1 cellular context compared by ENCODE assay signal in the genomic region with DNA sequence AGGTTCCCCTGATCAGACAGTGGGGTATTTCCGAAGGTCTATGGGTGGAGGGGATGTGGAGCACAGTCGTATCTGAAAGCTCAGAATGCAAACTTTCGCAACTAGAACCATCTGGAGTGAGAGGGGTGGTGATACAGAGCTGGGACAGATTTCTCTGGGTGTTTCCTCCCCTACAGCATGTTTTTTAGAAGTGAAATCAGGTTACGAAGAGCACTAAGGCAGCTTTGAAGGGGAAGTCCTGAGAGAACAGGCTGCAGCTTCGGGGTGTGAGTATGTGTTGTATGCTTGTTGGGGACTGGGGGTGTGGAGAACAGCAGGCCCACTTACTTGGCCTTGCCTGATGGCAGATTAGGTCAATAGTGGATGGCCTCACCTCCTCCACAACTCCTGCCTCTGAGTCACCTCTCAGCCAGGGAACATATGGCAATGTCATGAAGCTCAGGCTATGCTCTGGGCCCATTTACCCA.
TF ChIP-seq lines count a peak whose summit lies in the region.

No MANE protein-coding gene starts in this region.

TF ChIP-seq in GM12878, 131 proteins besides CTCF, POLR2A, EP300 and RAD21 (continued from another document):
- TF ChIP-seq, protein P1, sequence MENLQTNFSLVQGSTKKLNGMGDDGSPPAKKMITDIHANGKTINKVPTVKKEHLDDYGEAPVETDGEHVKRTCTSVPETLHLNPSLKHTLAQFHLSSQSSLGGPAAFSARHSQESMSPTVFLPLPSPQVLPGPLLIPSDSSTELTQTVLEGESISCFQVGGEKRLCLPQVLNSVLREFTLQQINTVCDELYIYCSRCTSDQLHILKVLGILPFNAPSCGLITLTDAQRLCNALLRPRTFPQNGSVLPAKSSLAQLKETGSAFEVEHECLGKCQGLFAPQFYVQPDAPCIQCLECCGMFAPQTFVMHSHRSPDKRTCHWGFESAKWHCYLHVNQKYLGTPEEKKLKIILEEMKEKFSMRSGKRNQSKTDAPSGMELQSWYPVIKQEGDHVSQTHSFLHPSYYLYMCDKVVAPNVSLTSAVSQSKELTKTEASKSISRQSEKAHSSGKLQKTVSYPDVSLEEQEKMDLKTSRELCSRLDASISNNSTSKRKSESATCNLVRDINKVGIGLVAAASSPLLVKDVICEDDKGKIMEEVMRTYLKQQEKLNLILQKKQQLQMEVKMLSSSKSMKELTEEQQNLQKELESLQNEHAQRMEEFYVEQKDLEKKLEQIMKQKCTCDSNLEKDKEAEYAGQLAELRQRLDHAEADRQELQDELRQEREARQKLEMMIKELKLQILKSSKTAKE (IDR thresholded peaks at IDR 0.05; ENCODE audit: low read depth, poor library complexity, severe bottlenecking): peak; percentile 57
- TF ChIP-seq MEF2B (IDR thresholded peaks at IDR 0.05; ENCODE audit: partially characterized antibody, poor library complexity, severe bottlenecking) (peak; percentile 11), DPF2 (IDR thresholded peaks at IDR 0.05) (0 out of 2 replicates have a peak, but pooled peaks have one; percentile 68), MXI1 (IDR thresholded peaks at IDR 0.05; ENCODE audit: low read depth, low read length) (no peak), NR2C1 (IDR thresholded peaks at IDR 0.05) (no peak), SP1 (IDR thresholded peaks at IDR 0.05; ENCODE audit: low read depth, low read length) (no peak), HCFC1 (IDR thresholded peaks at IDR 0.05; ENCODE audit: low read length) (no peak), KAT2A (conservative IDR thresholded peaks at IDR 0.05; ENCODE audit: control insufficient read depth, low read depth, low read length) (no peak), CHD2 (IDR thresholded peaks at IDR 0.05; ENCODE audit: borderline replicate concordance, low read depth, low read length) (no peak), ZNF217 (IDR thresholded peaks at IDR 0.05) (no peak), CREM (IDR thresholded peaks at IDR 0.05; ENCODE audit: low read depth) (0 out of 2 replicates have a peak, but pooled peaks have one; percentile 9), NBN (IDR thresholded peaks at IDR 0.05) (peak; percentile 88), NR2F1 (conservative IDR thresholded peaks at IDR 0.05) (peak; percentile 48), SUPT20H (IDR thresholded peaks at IDR 0.05; ENCODE audit: borderline replicate concordance, control insufficient read depth, low read depth, low read length) (no peak), MYC (IDR thresholded peaks at IDR 0.05; ENCODE audit: insufficient read depth, insufficient read length, insufficient replicate concordance, low read length, severe bottlenecking) (no peak), SRF (IDR thresholded peaks at IDR 0.05; ENCODE audit: low read depth in 2 of 2, low read length in 2 of 2) (no peak), TCF12 (IDR thresholded peaks at IDR 0.05; ENCODE audit: low read depth, low read length) (peak; percentile 27; the same call in 1 of the 2 replicates), SMAD5 (IDR thresholded peaks at IDR 0.05; ENCODE audit: low read depth) (no peak), STAT1 (conservative IDR thresholded peaks at IDR 0.05) (0 out of 2 replicates have a peak, but pooled peaks have one; percentile 38), TAF1 (IDR thresholded peaks at IDR 0.05; ENCODE audit: borderline replicate concordance, low read depth, low read length) (peak; percentile 30; the same call in 1 of the 2 replicates), RCOR1 (conservative IDR thresholded peaks at IDR 0.05; ENCODE audit: low read depth, low read length) (no peak)
- TF ChIP-seq, protein P2, sequence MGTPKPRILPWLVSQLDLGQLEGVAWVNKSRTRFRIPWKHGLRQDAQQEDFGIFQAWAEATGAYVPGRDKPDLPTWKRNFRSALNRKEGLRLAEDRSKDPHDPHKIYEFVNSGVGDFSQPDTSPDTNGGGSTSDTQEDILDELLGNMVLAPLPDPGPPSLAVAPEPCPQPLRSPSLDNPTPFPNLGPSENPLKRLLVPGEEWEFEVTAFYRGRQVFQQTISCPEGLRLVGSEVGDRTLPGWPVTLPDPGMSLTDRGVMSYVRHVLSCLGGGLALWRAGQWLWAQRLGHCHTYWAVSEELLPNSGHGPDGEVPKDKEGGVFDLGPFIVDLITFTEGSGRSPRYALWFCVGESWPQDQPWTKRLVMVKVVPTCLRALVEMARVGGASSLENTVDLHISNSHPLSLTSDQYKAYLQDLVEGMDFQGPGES (IDR thresholded peaks at IDR 0.05): no peak
- TF ChIP-seq, protein P3, sequence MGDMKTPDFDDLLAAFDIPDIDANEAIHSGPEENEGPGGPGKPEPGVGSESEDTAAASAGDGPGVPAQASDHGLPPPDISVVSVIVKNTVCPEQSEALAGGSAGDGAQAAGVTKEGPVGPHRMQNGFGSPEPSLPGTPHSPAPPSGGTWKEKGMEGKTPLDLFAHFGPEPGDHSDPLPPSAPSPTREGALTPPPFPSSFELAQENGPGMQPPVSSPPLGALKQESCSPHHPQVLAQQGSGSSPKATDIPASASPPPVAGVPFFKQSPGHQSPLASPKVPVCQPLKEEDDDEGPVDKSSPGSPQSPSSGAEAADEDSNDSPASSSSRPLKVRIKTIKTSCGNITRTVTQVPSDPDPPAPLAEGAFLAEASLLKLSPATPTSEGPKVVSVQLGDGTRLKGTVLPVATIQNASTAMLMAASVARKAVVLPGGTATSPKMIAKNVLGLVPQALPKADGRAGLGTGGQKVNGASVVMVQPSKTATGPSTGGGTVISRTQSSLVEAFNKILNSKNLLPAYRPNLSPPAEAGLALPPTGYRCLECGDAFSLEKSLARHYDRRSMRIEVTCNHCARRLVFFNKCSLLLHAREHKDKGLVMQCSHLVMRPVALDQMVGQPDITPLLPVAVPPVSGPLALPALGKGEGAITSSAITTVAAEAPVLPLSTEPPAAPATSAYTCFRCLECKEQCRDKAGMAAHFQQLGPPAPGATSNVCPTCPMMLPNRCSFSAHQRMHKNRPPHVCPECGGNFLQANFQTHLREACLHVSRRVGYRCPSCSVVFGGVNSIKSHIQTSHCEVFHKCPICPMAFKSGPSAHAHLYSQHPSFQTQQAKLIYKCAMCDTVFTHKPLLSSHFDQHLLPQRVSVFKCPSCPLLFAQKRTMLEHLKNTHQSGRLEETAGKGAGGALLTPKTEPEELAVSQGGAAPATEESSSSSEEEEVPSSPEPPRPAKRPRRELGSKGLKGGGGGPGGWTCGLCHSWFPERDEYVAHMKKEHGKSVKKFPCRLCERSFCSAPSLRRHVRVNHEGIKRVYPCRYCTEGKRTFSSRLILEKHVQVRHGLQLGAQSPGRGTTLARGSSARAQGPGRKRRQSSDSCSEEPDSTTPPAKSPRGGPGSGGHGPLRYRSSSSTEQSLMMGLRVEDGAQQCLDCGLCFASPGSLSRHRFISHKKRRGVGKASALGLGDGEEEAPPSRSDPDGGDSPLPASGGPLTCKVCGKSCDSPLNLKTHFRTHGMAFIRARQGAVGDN (IDR thresholded peaks at IDR 0.05): peak; percentile 93
- TF ChIP-seq, protein P4, sequence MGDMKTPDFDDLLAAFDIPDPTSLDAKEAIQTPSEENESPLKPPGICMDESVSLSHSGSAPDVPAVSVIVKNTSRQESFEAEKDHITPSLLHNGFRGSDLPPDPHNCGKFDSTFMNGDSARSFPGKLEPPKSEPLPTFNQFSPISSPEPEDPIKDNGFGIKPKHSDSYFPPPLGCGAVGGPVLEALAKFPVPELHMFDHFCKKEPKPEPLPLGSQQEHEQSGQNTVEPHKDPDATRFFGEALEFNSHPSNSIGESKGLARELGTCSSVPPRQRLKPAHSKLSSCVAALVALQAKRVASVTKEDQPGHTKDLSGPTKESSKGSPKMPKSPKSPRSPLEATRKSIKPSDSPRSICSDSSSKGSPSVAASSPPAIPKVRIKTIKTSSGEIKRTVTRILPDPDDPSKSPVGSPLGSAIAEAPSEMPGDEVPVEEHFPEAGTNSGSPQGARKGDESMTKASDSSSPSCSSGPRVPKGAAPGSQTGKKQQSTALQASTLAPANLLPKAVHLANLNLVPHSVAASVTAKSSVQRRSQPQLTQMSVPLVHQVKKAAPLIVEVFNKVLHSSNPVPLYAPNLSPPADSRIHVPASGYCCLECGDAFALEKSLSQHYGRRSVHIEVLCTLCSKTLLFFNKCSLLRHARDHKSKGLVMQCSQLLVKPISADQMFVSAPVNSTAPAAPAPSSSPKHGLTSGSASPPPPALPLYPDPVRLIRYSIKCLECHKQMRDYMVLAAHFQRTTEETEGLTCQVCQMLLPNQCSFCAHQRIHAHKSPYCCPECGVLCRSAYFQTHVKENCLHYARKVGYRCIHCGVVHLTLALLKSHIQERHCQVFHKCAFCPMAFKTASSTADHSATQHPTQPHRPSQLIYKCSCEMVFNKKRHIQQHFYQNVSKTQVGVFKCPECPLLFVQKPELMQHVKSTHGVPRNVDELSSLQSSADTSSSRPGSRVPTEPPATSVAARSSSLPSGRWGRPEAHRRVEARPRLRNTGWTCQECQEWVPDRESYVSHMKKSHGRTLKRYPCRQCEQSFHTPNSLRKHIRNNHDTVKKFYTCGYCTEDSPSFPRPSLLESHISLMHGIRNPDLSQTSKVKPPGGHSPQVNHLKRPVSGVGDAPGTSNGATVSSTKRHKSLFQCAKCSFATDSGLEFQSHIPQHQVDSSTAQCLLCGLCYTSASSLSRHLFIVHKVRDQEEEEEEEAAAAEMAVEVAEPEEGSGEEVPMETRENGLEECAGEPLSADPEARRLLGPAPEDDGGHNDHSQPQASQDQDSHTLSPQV (IDR thresholded peaks at IDR 0.05): no peak
- TF ChIP-seq, protein P5, sequence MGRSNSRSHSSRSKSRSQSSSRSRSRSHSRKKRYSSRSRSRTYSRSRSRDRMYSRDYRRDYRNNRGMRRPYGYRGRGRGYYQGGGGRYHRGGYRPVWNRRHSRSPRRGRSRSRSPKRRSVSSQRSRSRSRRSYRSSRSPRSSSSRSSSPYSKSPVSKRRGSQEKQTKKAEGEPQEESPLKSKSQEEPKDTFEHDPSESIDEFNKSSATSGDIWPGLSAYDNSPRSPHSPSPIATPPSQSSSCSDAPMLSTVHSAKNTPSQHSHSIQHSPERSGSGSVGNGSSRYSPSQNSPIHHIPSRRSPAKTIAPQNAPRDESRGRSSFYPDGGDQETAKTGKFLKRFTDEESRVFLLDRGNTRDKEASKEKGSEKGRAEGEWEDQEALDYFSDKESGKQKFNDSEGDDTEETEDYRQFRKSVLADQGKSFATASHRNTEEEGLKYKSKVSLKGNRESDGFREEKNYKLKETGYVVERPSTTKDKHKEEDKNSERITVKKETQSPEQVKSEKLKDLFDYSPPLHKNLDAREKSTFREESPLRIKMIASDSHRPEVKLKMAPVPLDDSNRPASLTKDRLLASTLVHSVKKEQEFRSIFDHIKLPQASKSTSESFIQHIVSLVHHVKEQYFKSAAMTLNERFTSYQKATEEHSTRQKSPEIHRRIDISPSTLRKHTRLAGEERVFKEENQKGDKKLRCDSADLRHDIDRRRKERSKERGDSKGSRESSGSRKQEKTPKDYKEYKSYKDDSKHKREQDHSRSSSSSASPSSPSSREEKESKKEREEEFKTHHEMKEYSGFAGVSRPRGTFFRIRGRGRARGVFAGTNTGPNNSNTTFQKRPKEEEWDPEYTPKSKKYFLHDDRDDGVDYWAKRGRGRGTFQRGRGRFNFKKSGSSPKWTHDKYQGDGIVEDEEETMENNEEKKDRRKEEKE (IDR thresholded peaks at IDR 0.05): no peak
- TF ChIP-seq, protein P6, sequence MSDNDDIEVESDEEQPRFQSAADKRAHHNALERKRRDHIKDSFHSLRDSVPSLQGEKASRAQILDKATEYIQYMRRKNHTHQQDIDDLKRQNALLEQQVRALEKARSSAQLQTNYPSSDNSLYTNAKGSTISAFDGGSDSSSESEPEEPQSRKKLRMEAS (IDR thresholded peaks at IDR 0.05; ENCODE audit: low read depth, low read length): no peak; the same call in 1 of the 2 replicates
